8 cellular contexts compared by ENCODE assay signal in genomic region chr17:75288784-75289121, GRCh38. TPM values are rescaled to one million over a fixed set of nuclear protein-coding genes. Genes with fewer than 3 reads are reported as not detected.
A peak's percentile ranks its signal among the peaks of the same experiment; 100 is the strongest.
DNase-seq lines count a peak whose midpoint lies in the region; ATAC-seq and TF ChIP-seq lines count a peak whose summit lies in the region.

No MANE protein-coding gene starts in this region.

- intact Hi-C loops in Right ventricle myocardium inferior (cut with DNase I) (loop anchor here (2.0 kb wide), 1 partner anchor 18 kb away; the partner anchor contains the start of gene MIF4GD), cardiac septum (cut with DNase I) (no loop called here), left ventricle myocardium inferior (cut with micrococcal nuclease) (no loop called here)

- H3K27ac ChIP-seq in left ventricle myocardium inferior (replicated peaks): peak overlapping the region; percentile 95

- H3K36me3 ChIP-seq in left ventricle myocardium inferior: peaks cover 20% of the 10 kb centered on the region

- peaks cover 38% of the 10 kb centered on the region for H3K4me1 Mint-ChIP-seq in activated T-cell treated with anti-CD3 and anti-CD28 coated beads, Interleukin-2, amount 50 U/mL, for 72 hours (ENCODE audit: low read depth)

- H3K4me3 ChIP-seq in left ventricle myocardium inferior: peak overlapping the region; percentile 82

- no peak for TF ChIP-seq CTCF in left ventricle myocardium inferior (IDR thresholded peaks at IDR 0.05; ENCODE audit: borderline replicate concordance)

- no peaks in the 10 kb centered on the region for H3K9me3 Mint-ChIP-seq in activated T-cell treated with anti-CD3 and anti-CD28 coated beads, Interleukin-2, amount 50 U/mL, for 72 hours

- H3K9me3 ChIP-seq in left ventricle myocardium inferior (replicated peaks): no peaks in the 10 kb centered on the region

- H3K27ac Mint-ChIP-seq in activated T-cell treated with anti-CD3 and anti-CD28 coated beads, Interleukin-2, amount 50 U/mL, for 72 hours: no peak overlapping the region

- H3K36me3 Mint-ChIP-seq in activated T-cell treated with anti-CD3 and anti-CD28 coated beads, Interleukin-2, amount 50 U/mL, for 72 hours (ENCODE audit: insufficient read depth in 2 of 2): peaks cover 4 to 7% of the 10 kb centered on the region in 2 donors

- H3K27me3 Mint-ChIP-seq in activated T-cell treated with anti-CD3 and anti-CD28 coated beads, Interleukin-2, amount 50 U/mL, for 72 hours (ENCODE audit: low read depth): no peaks in the 10 kb centered on the region

- no peak for DNase-seq in Right ventricle myocardium inferior (ENCODE audit: missing footprints)
- DNase-seq in cardiac septum (ENCODE audit: low spot score): no peak
- DNase-seq in NCI-H2171 treated with DMSO at 0.1 percent for 48 hours (lab: John Stamatoyannopoulos, UW): peak; percentile 89
- DNase-seq in activated T-cell treated with anti-CD3 and anti-CD28 coated beads, Interleukin-2, amount 50 U/mL, for 72 hours: peak; percentile 45 to 52
- no peak for DNase-seq in left ventricle myocardium inferior
- DNase-seq in renal cortical epithelial cell (ENCODE audit: low read depth): peak; percentile 18
- DNase-seq in middle frontal gyrus (ENCODE audit: extremely low spot score, low spot score): no peak

- ATAC-seq in Right ventricle myocardium inferior (peak; percentile 14), HG03039 (IDR thresholded peaks at IDR 0.05; ENCODE audit: unreplicated experiment) (peak; percentile 9)
- peak; percentile 8 to 19 for ATAC-seq in activated T-cell treated with anti-CD3 and anti-CD28 coated beads, Interleukin-2, amount 50 U/mL, for 72 hours (replicated peaks in 1 of 2)

- no peaks in the 10 kb centered on the region for H3K27me3 ChIP-seq in left ventricle myocardium inferior (ENCODE audit: low read depth)

- peak overlapping the region; percentile 98 to 99 for H3K4me3 Mint-ChIP-seq in activated T-cell treated with anti-CD3 and anti-CD28 coated beads, Interleukin-2, amount 50 U/mL, for 72 hours

- H3K4me1 ChIP-seq in left ventricle myocardium inferior: peaks cover 17% of the 10 kb centered on the region

RNA-seq across cellular contexts. Expression of gene SLC25A19, which starts 0.5 kb away (rescaled TPM):
- total RNA-seq in Right ventricle myocardium inferior (19.5 TPM), cardiac septum (8.5 TPM), left ventricle myocardium inferior (16.0 TPM), renal cortical epithelial cell (2.8 and 5.6 TPM in 2 replicates)
- total RNA-seq in activated T-cell treated with anti-CD3 and anti-CD28 coated beads, Interleukin-2, amount 50 U/mL, for 72 hours: 10 to 100 TPM; 39.9 to 59.3 TPM

RNA-seq across cellular contexts. Expression of gene MIF4GD, which starts 17.7 kb away (rescaled TPM):
- total RNA-seq in Right ventricle myocardium inferior (15.1 TPM), cardiac septum (18.1 TPM), left ventricle myocardium inferior (11.9 TPM), renal cortical epithelial cell (15.1 and 16.3 TPM in 2 replicates)
- 10 to 100 TPM; 63.1 to 67.9 TPM for total RNA-seq in activated T-cell treated with anti-CD3 and anti-CD28 coated beads, Interleukin-2, amount 50 U/mL, for 72 hours

RNA-seq across cellular contexts. Expression of gene MRPS7, which starts 27.1 kb away (rescaled TPM):
- total RNA-seq in Right ventricle myocardium inferior (123 TPM), cardiac septum (102 TPM), left ventricle myocardium inferior (115 TPM), renal cortical epithelial cell (45.9 and 61.5 TPM in 2 replicates)
- 10 to 100 TPM; 42.8 to 43.0 TPM for total RNA-seq in activated T-cell treated with anti-CD3 and anti-CD28 coated beads, Interleukin-2, amount 50 U/mL, for 72 hours

RNA-seq across cellular contexts. Expression of gene GGA3, which starts 27.3 kb away (rescaled TPM):
- total RNA-seq in Right ventricle myocardium inferior (25.1 TPM), cardiac septum (24.2 TPM), left ventricle myocardium inferior (18.8 TPM), renal cortical epithelial cell (14.8 and 25.8 TPM in 2 replicates)
- total RNA-seq in activated T-cell treated with anti-CD3 and anti-CD28 coated beads, Interleukin-2, amount 50 U/mL, for 72 hours: 10 to 100 TPM; 77.1 to 80.9 TPM

Comparison
In these comparisons a context has a peak if more than half of its experiments do, and no peak if none do; other contexts are left out.
1. DNase-seq: peak in NCI-H2171 treated with DMSO at 0.1 percent for 48 hours (single experiment), activated T-cell treated with anti-CD3 and anti-CD28 coated beads, Interleukin-2, amount 50 U/mL, for 72 hours (2 of 2) and renal cortical epithelial cell (single experiment); none in Right ventricle myocardium inferior (single experiment), cardiac septum (single experiment), left ventricle myocardium inferior (single experiment) and middle frontal gyrus (single experiment).
2. Peak in every context shown above with its lines, with median percentiles within 50 percentile points of each other: ATAC-seq.